ENCODE assay signal across 10 cellular contexts in the genomic region with DNA sequence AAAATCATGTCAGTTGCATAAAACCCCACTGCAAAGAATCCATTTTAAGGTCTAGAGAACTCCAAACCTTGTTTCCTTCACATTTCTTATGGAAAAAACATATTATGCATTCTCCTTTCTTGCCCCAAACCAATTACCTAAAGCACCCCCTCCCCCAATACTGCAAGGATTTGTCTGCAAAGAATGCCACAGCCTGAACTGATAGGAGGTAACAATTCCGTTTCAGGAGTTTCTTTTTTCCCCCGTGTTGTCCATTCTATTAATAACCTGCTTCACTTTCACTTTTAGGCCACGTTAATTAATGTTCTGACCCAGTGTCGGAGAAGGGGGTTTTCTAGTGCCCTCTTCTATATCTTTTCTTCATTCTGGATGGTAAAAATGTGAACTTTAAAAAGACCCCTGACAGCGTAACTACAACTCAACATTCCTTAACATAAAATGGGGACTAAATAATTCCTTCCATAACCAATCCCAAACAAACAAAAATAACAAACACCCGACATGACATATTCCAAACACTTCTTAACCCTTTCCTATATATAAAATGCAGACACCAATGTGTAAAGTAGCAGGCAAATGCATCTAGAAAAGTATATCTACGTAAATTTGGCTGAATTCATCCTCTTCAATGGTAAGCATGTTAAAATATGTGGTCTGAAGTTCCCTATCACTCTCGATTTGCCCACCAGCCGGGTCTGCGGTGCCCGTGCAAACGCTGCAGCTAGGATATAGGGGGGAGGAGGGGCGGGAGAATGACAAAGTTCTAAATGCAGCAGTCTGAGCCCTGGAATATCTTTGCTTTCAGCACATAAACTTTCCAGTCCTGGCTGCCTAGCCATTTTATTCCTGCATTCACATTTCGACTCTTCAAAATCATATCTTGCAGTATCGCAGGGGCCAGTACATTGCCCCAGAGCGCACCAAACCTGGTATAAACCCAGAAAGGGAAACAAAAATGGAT. TPM values are rescaled to one million over a fixed set of nuclear protein-coding genes. Genes with fewer than 3 reads are reported as not detected.
DNase-seq lines count a peak whose midpoint lies in the region; ATAC-seq, FAIRE-seq and TF ChIP-seq lines count a peak whose summit lies in the region.
"Had no signal": no experiment of that assay in that cellular context is flagged by ENCODE, and none has a peak within 500 bp of the region (broad histone marks: within the 10 kb centered on the region; RNA-seq: fewer than 3 reads in every experiment).

No MANE protein-coding gene starts in this region.

- DNase-seq in breast epithelium (ENCODE audit: low spot score in 2 of 2), result no peak
- no peak for DNase-seq in MCF 10A (ENCODE audit: unreplicated experiment)
- DNase-seq in activated B cell treated with CpG ODN at 0.5 μM for 24 hours, result no peak
- DNase-seq in HepG2 (ENCODE audit: low spot score), result no peak
- no peak for DNase-seq in upper lobe of right lung
- DNase-seq in AG20443 (ENCODE audit: low spot score), result no peak
- DNase-seq in putamen (ENCODE audit: low spot score), result no peak
- DNase-seq: effector memory CD4-positive, alpha-beta T cell had no signal

- no peak overlapping the region for H3K9ac ChIP-seq in HepG2 (ENCODE audit: insufficient read depth, low read depth, low read length)

- CTCF ChIA-PET in MCF 10A (lab: Yijun Ruan, JAX), result interaction anchor here (0.7 kb wide), 1 partner anchor 554 kb away, joined by 3 read pairs; no protein-coding TSS in a partner anchor
- CTCF ChIA-PET in activated B cell treated with CpG ODN at 0.5 μM for 24 hours (lab: Charles Lee), result no interaction called here
- CTCF ChIA-PET in HepG2 (lab: Yijun Ruan, JAX; ENCODE audit: low intra/inter-chr PET ratio, low total read pairs), result no interaction called here

- H3K9me3 Mint-ChIP-seq in MCF 10A (ENCODE audit: unreplicated experiment), result peaks cover 17% of the 10 kb centered on the region
- H3K9me3 Mint-ChIP-seq in activated B cell treated with CpG ODN at 0.5 μM for 24 hours, result peaks cover 13% of the 10 kb centered on the region

- TF ChIP-seq RAD21 in HepG2 (CRISPR knock-in tag; IDR thresholded peaks at IDR 0.05), result no peak

- no peak overlapping the region for H3K4me2 ChIP-seq in HepG2 (ENCODE audit: low read depth, low read length)

- no peak for FAIRE-seq in HepG2 (lab: Jason Lieb, UNC)
- FAIRE-seq: G401.6 had no signal

- H3K4me1 ChIP-seq in breast epithelium (peaks cover 0 to 6% of the 10 kb centered on the region in 2 donors), HepG2 (ENCODE audit: insufficient read depth, low read length) (peaks cover 17% of the 10 kb centered on the region), upper lobe of right lung (peaks cover 33% of the 10 kb centered on the region)

- TF ChIP-seq EP300 in HepG2 (IDR thresholded peaks at IDR 0.05; ENCODE audit: low read depth in 2 of 2, low read length in 2 of 2) (no peak), HepG2 (CRISPR knock-in tag; IDR thresholded peaks at IDR 0.05; ENCODE audit: borderline replicate concordance) (no peak)

- BruUV-seq in MCF 10A (replicated peaks; lab: Mats Ljungman, UMichigan) (no TSS peak), HepG2 (replicated peaks; lab: Mats Ljungman, UMichigan) (no TSS peak)

- H3K27ac ChIP-seq in breast epithelium (peak overlapping the region in 1 of 2 donors; percentile 87), HepG2 (ENCODE audit: extremely low read length, insufficient read depth, low read length) (no peak overlapping the region), upper lobe of right lung (no peak overlapping the region)

- no peaks in the 10 kb centered on the region for H4K20me1 ChIP-seq in HepG2 (ENCODE audit: insufficient read depth, low read length)

- TF ChIP-seq CTCF in breast epithelium (IDR thresholded peaks at IDR 0.05) (no peak), MCF 10A (IDR thresholded peaks at IDR 0.05; ENCODE audit: unreplicated experiment) (no peak), activated B cell treated with CpG ODN at 0.5 μM for 24 hours (IDR thresholded peaks at IDR 0.05) (no peak), HepG2 (CRISPR knock-in tag; IDR thresholded peaks at IDR 0.05) (no peak), upper lobe of right lung (IDR thresholded peaks at IDR 0.05) (no peak)

- H3K36me3 Mint-ChIP-seq in MCF 10A (ENCODE audit: insufficient read depth, unreplicated experiment) (no peaks in the 10 kb centered on the region), activated B cell treated with CpG ODN at 0.5 μM for 24 hours (ENCODE audit: low read depth) (peaks cover 3% of the 10 kb centered on the region)

- no peaks in the 10 kb centered on the region for H3K36me3 ChIP-seq in breast epithelium
- H3K36me3 ChIP-seq in HepG2 (replicated peaks in 1 of 2; ENCODE audit: control insufficient read depth in 1 of 2, insufficient read depth in 2 of 2, low read length in 2 of 2), result no peaks in the 10 kb centered on the region
- no peaks in the 10 kb centered on the region for H3K36me3 ChIP-seq in upper lobe of right lung

- no peaks in the 10 kb centered on the region for H3K79me2 ChIP-seq in HepG2 (ENCODE audit: insufficient read depth, low read length)

- no peak overlapping the region for H3K27ac Mint-ChIP-seq in MCF 10A (ENCODE audit: low read depth, unreplicated experiment)
- peak overlapping the region; percentile 78 for H3K27ac Mint-ChIP-seq in activated B cell treated with CpG ODN at 0.5 μM for 24 hours

- ATAC-seq in activated B cell treated with CpG ODN at 0.5 μM for 24 hours (ENCODE audit: low read depth), result no peak
- no peak for ATAC-seq in HepG2
- no peak for ATAC-seq in upper lobe of right lung
- ATAC-seq in GM21447 (IDR thresholded peaks at IDR 0.05; ENCODE audit: unreplicated experiment), result no peak

- H3K4me3 ChIP-seq in breast epithelium, result peak overlapping the region; percentile 45 to 71 (median 63)
- H3K4me3 ChIP-seq in HepG2 (replicated peaks in 1 of 3; ENCODE audit: insufficient read depth in 1 of 3, low read depth in 2 of 3, low read length in 3 of 3), result no peak overlapping the region
- peak overlapping the region; percentile 48 for H3K4me3 ChIP-seq in upper lobe of right lung

- intact Hi-C loops in breast epithelium (cut with DNase I; ENCODE audit: low total_unique reads), result no loop called here
- intact Hi-C loops in MCF 10A (cut with micrococcal nuclease), result no loop called here
- intact Hi-C loops in activated B cell treated with CpG ODN at 0.5 μM for 24 hours (cut with micrococcal nuclease), result loop anchor here (10.0 kb wide), 1 partner anchor 1231 kb away; a partner anchor contains a TSS
- intact Hi-C loops in HepG2 (cut with micrococcal nuclease; ENCODE audit: unreplicated experiment), result no loop called here
- intact Hi-C loops in upper lobe of right lung (cut with DNase I), result no loop called here

- WGBS in HepG2 (ENCODE audit: low lambda C conversion rate), result 29% methylated on average over 16 of the region's 16 CpGs

- H3K4me3 Mint-ChIP-seq in MCF 10A (ENCODE audit: unreplicated experiment) (no peak overlapping the region), activated B cell treated with CpG ODN at 0.5 μM for 24 hours (peak overlapping the region; percentile 32)

- POLR2A ChIA-PET in MCF 10A (lab: Yijun Ruan, JAX) (no interaction called here), activated B cell treated with CpG ODN at 0.5 μM for 24 hours (lab: Charles Lee) (no interaction called here), HepG2 (lab: Yijun Ruan, JAX) (no interaction called here)

- no peak overlapping the region for H2AFZ ChIP-seq in HepG2 (ENCODE audit: low read length)

- in situ Hi-C loops in HepG2 (cut with HindIII; ENCODE audit: extremely low pct_ligation_motif_present, low pct_unique_long_range_greater_than_20kb), result no loop called here

- TF ChIP-seq POLR2A in breast epithelium (IDR thresholded peaks at IDR 0.05), result no peak
- no peak for TF ChIP-seq POLR2A in HepG2 (IDR thresholded peaks at IDR 0.05; ENCODE audit: insufficient read depth in 1 of 2, low read depth in 2 of 2, low read length in 2 of 2)

- peaks cover 25 to 100% of the 10 kb centered on the region in 2 donors for H3K27me3 ChIP-seq in breast epithelium
- peaks cover 6 to 84% of the 10 kb centered on the region in 2 experiments for H3K27me3 ChIP-seq in HepG2 (ENCODE audit: control insufficient read depth in 1 of 2, insufficient read depth in 2 of 2, low read length in 2 of 2)
- H3K27me3 ChIP-seq in upper lobe of right lung, result peaks cover 100% of the 10 kb centered on the region

- H3K4me1 Mint-ChIP-seq in MCF 10A (ENCODE audit: insufficient read depth, unreplicated experiment) (no peaks in the 10 kb centered on the region), activated B cell treated with CpG ODN at 0.5 μM for 24 hours (peaks cover 56% of the 10 kb centered on the region)

- H3K9me3 ChIP-seq in breast epithelium, result peaks cover 0 to 5% of the 10 kb centered on the region in 2 donors
- H3K9me3 ChIP-seq in HepG2 (ENCODE audit: low read length), result no peaks in the 10 kb centered on the region
- H3K9me3 ChIP-seq in upper lobe of right lung, result no peaks in the 10 kb centered on the region

- H3K27me3 Mint-ChIP-seq in MCF 10A (ENCODE audit: insufficient read depth, unreplicated experiment) (peaks cover 59% of the 10 kb centered on the region), activated B cell treated with CpG ODN at 0.5 μM for 24 hours (peaks cover 63% of the 10 kb centered on the region)

RNA-seq across cellular contexts. Expression of a gene that starts 1.0 kb away (rescaled TPM):
- total RNA-seq in breast epithelium, result 10 to 100 TPM in 2 of 3 donors, 1 to 10 TPM in 1; 8.9 to 81.4 (median 24.6) TPM
- total RNA-seq in MCF 10A (2022), result not detected in 2 replicates
- 0.12 TPM in 1 of 2 replicates, not detected in the other for total RNA-seq in activated B cell treated with CpG ODN at 0.5 μM for 24 hours
- not detected in 2 replicates for total RNA-seq in HepG2 (2016; rRNA removed; fragmentation: Illumina TruSeq; extraction: Trizol)
- not detected in 2 replicates for total RNA-seq in HepG2 (2016; cell fraction: cytosol; rRNA removed; fragmentation: Illumina TruSeq; extraction: Trizol; ENCODE audit: low read depth)
- total RNA-seq in HepG2 (2016; cell fraction: insoluble cytoplasmic fraction; rRNA removed; fragmentation: Illumina TruSeq; extraction: Trizol), result not detected in 2 replicates
- total RNA-seq in HepG2 (2016; cell fraction: membrane; rRNA removed; fragmentation: Illumina TruSeq; extraction: Trizol), result 0.24 TPM in 1 of 2 replicates, not detected in the other
- total RNA-seq in HepG2 (2016; cell fraction: nucleus; rRNA removed; fragmentation: Illumina TruSeq; extraction: Trizol), result not detected in 2 replicates
- polyA plus RNA-seq in HepG2 (2011; rRNA removed), result 0.04 and 0.11 TPM in 2 replicates
- 0.12 and 0.18 TPM in 2 replicates for polyA plus RNA-seq in HepG2 (2011; cell fraction: cytosol; rRNA removed)
- polyA plus RNA-seq in HepG2 (2011; cell fraction: nucleus; rRNA removed), result 0.14 TPM in 1 of 2 replicates, not detected in the other
- polyA plus RNA-seq in HepG2 (2012), result 0.08 and 0.30 TPM in 2 replicates
- not detected in 2 replicates for polyA plus RNA-seq in HepG2 (2016; cell fraction: cytosol; fragmentation: Illumina TruSeq; extraction: Trizol; ENCODE audit: low read depth)
- polyA plus RNA-seq in HepG2 (2016; cell fraction: insoluble cytoplasmic fraction; fragmentation: Illumina TruSeq; extraction: Trizol; ENCODE audit: low read depth), result not detected in 2 replicates
- 0.13 TPM in 1 of 2 replicates, not detected in the other for polyA plus RNA-seq in HepG2 (2016; cell fraction: membrane; fragmentation: Illumina TruSeq; extraction: Trizol; ENCODE audit: low read depth)
- not detected in 2 replicates for polyA plus RNA-seq in HepG2 (2016; cell fraction: nucleus; fragmentation: Illumina TruSeq; extraction: Trizol; ENCODE audit: insufficient read depth, low read depth)
- not detected in 2 replicates for polyA minus RNA-seq in HepG2 (2011; rRNA and poly(A)+ RNA removed; ENCODE audit: low replicate concordance)
- not detected in 2 replicates for polyA minus RNA-seq in HepG2 (2011; cell fraction: cytosol; rRNA and poly(A)+ RNA removed)
- polyA minus RNA-seq in HepG2 (2011; cell fraction: nucleus; rRNA and poly(A)+ RNA removed), result not detected in 2 replicates
- 24.4 TPM for total RNA-seq in upper lobe of right lung

Comparison
In these comparisons a context has a peak if more than half of its experiments do, and no peak if none do; other contexts are left out.
1. H3K4me3 ChIP-seq: peak in breast epithelium (3 of 3) and upper lobe of right lung (single experiment); none in HepG2 (0 of 3).